ENCODE assay signal across 9 cellular contexts in genomic region chr2:151051584-151052220, GRCh38.
DNase-seq lines count a peak whose midpoint lies in the region; ATAC-seq and TF ChIP-seq lines count a peak whose summit lies in the region.
"Had no signal": no experiment of that assay in that cellular context is flagged by ENCODE, and none has a peak within 500 bp of the region (broad histone marks: within the 10 kb centered on the region; RNA-seq: fewer than 3 reads in every experiment).

No MANE protein-coding gene starts in this region.

- H2AFZ ChIP-seq in hepatocyte, result no peak overlapping the region

- no peaks in the 10 kb centered on the region for H4K20me1 ChIP-seq in hepatocyte (ENCODE audit: insufficient read depth, poor library complexity, severe bottlenecking)
- H4K20me1 ChIP-seq: BLaER1 had no signal

- DNase-seq in DMS153 treated with DMSO at 0.1 percent for 48 hours (lab: John Stamatoyannopoulos, UW; ENCODE audit: unreplicated experiment) (peak; percentile 67), DMS153 (lab: John Stamatoyannopoulos, UW) (no peak), GM19240 (ENCODE audit: insufficient read length, low spot score) (peak; percentile 2), NCI-H345 treated with DMSO at 0.1 percent for 48 hours (lab: John Stamatoyannopoulos, UW; ENCODE audit: unreplicated experiment) (peak; percentile 37), adipocyte (ENCODE audit: low read depth) (peak; percentile 80), hepatocyte (ENCODE audit: low spot score) (peak; percentile 45)
- DNase-seq in stimulated activated CD8-positive, alpha-beta memory T cell treated with anti-CD3 and anti-CD28 coated beads, Interleukin-4, amount 100 ng/mL, for 48 hours, result peak; percentile 33

- WGBS in hepatocyte (ENCODE audit: low lambda C conversion rate, missing lambda C conversion rate), result 29% methylated on average over 2 of the region's 2 CpGs

- no peaks in the 10 kb centered on the region for H3K36me3 ChIP-seq in adipocyte (ENCODE audit: control insufficient read depth, insufficient read depth, low read length, severe bottlenecking)
- H3K36me3 ChIP-seq in hepatocyte (replicated peaks; ENCODE audit: insufficient read depth, low read depth), result no peaks in the 10 kb centered on the region
- H3K36me3 ChIP-seq: BLaER1 had no signal

- H3K4me1 ChIP-seq in adipocyte (ENCODE audit: control insufficient read depth, insufficient read depth, low read length) (peaks cover 12% of the 10 kb centered on the region), hepatocyte (ENCODE audit: insufficient read depth) (peaks cover 14% of the 10 kb centered on the region)
- H3K4me1 ChIP-seq: BLaER1 had no signal

- no peaks in the 10 kb centered on the region for H3K9me2 ChIP-seq in hepatocyte (replicated peaks; ENCODE audit: insufficient read depth)

- no peaks in the 10 kb centered on the region for H3K79me2 ChIP-seq in hepatocyte

- H3K4me3 ChIP-seq in adipocyte (ENCODE audit: low read length) (no peak overlapping the region), hepatocyte (no peak overlapping the region)
- H3K4me3 ChIP-seq: BLaER1 had no signal

- no peaks in the 10 kb centered on the region for H3K9me3 ChIP-seq in adipocyte (ENCODE audit: control insufficient read depth, low read length)
- no peaks in the 10 kb centered on the region for H3K9me3 ChIP-seq in hepatocyte (ENCODE audit: low read depth)
- H3K9me3 ChIP-seq: BLaER1 had no signal

- H3K27me3 ChIP-seq in adipocyte (replicated peaks; ENCODE audit: control insufficient read depth, insufficient read depth, low read length), result no peaks in the 10 kb centered on the region
- no peaks in the 10 kb centered on the region for H3K27me3 ChIP-seq in hepatocyte
- H3K27me3 ChIP-seq: BLaER1 had no signal

- ATAC-seq in HG03103 (IDR thresholded peaks at IDR 0.05; ENCODE audit: low read depth, unreplicated experiment), result peak; percentile 95

- TF ChIP-seq CTCF in hepatocyte (IDR thresholded peaks at IDR 0.05; ENCODE audit: poor library complexity), result peak; percentile 63

- no peak overlapping the region for H3K27ac ChIP-seq in hepatocyte
- H3K27ac ChIP-seq: BLaER1 had no signal

- H3K9ac ChIP-seq in adipocyte (ENCODE audit: low read length), result peak overlapping the region; percentile 29
- H3K9ac ChIP-seq: BLaER1 had no signal

- no peak overlapping the region for H3K4me2 ChIP-seq in hepatocyte
- H3K4me2 ChIP-seq: BLaER1 had no signal
